22 cellular contexts compared by ENCODE assay signal in genomic region chr14:103129301-103130016, GRCh38. TPM values are rescaled to one million over a fixed set of nuclear protein-coding genes. Genes with fewer than 3 reads are reported as not detected.
DNase-seq lines count a peak whose midpoint lies in the region; ATAC-seq, FAIRE-seq and TF ChIP-seq lines count a peak whose summit lies in the region.
"Had no signal": no experiment of that assay in that cellular context is flagged by ENCODE, and none has a peak within 500 bp of the region (broad histone marks: within the 10 kb centered on the region; RNA-seq: fewer than 3 reads in every experiment).

No MANE protein-coding gene starts in this region.

- H3K4me3 ChIP-seq in HepG2 (replicated peaks in 1 of 3; ENCODE audit: insufficient read depth in 1 of 3, low read depth in 2 of 3, low read length in 3 of 3) (no peak overlapping the region), right lobe of liver (no peak overlapping the region), breast epithelium (no peak overlapping the region)
- no peak overlapping the region for H3K4me3 ChIP-seq in CD8-positive, alpha-beta T cell (ENCODE audit: low read depth, low read length)
- H3K4me3 ChIP-seq: lung, suprapubic skin had no signal

- TF ChIP-seq EP300 in HepG2 (IDR thresholded peaks at IDR 0.05; ENCODE audit: low read depth in 2 of 2, low read length in 2 of 2), result no peak
- no peak for TF ChIP-seq EP300 in HepG2 (CRISPR knock-in tag; IDR thresholded peaks at IDR 0.05; ENCODE audit: borderline replicate concordance)

- no peaks in the 10 kb centered on the region; the same call in 1 of the 2 replicates for H4K20me1 ChIP-seq in HepG2 (ENCODE audit: insufficient read depth, low read length)

- H3K4me1 ChIP-seq in HepG2 (ENCODE audit: insufficient read depth, low read length), result peaks cover 30% of the 10 kb centered on the region
- H3K4me1 ChIP-seq in right lobe of liver, result peaks cover 0 to 30% (median 14%) of the 10 kb centered on the region in 4 donors
- peaks cover 6 to 57% of the 10 kb centered on the region in 2 donors for H3K4me1 ChIP-seq in breast epithelium
- no peaks in the 10 kb centered on the region for H3K4me1 ChIP-seq in CD8-positive, alpha-beta T cell (ENCODE audit: insufficient read depth, low read length)

- DNase-seq in HepG2 (ENCODE audit: low spot score), result no peak
- no peak for DNase-seq in right lobe of liver
- no peak for DNase-seq in breast epithelium (ENCODE audit: low spot score in 2 of 2)
- no peak for DNase-seq in mesothelial cell of epicardium (ENCODE audit: low spot score in 2 of 2, unreplicated experiment in 2 of 2)
- DNase-seq in activated CD4-positive, alpha-beta T cell treated with anti-CD3 and anti-CD28 coated beads, Interleukin-2, amount 10 ng/mL, durations not matched to agents 7 days and 5 days, result no peak
- DNase-seq in CD8-positive, alpha-beta T cell, result no peak
- DNase-seq: activated CD4-positive, alpha-beta T cell treated with anti-CD3 and anti-CD28 coated beads for 48 hours; activated T-cell treated with anti-CD3 and anti-CD28 coated beads for 4 hours; effector CD4-positive, alpha-beta T cell; Kasumi-1; NCI-H1436 treated with DMSO at 0.1 percent for 48 hours; nephron progenitor cell had no signal

- no peak for FAIRE-seq in HepG2 (lab: Jason Lieb, UNC)
- FAIRE-seq: A204.1, G401.6, GM12891 had no signal

- H2AFZ ChIP-seq in HepG2 (ENCODE audit: low read length), result no peak overlapping the region

- H3K27me3 ChIP-seq in HepG2 (ENCODE audit: control insufficient read depth in 1 of 2, insufficient read depth in 2 of 2, low read length in 2 of 2) (peaks cover 7 to 61% of the 10 kb centered on the region in 2 experiments; a peak in 4 of 5 replicates), right lobe of liver (no peaks in the 10 kb centered on the region), breast epithelium (no peaks in the 10 kb centered on the region)
- H3K27me3 ChIP-seq in CD8-positive, alpha-beta T cell (ENCODE audit: insufficient read depth, low read length), result no peaks in the 10 kb centered on the region
- H3K27me3 ChIP-seq: suprapubic skin had no signal

- TF ChIP-seq POLR2A in HepG2 (IDR thresholded peaks at IDR 0.05; ENCODE audit: insufficient read depth in 1 of 2, low read depth in 2 of 2, low read length in 2 of 2) (no peak), right lobe of liver (IDR thresholded peaks at IDR 0.05) (no peak), breast epithelium (IDR thresholded peaks at IDR 0.05) (no peak)

- peaks cover 11% of the 10 kb centered on the region for H3K27me3 Mint-ChIP-seq in mesothelial cell of epicardium (ENCODE audit: low read depth)
- no peaks in the 10 kb centered on the region for H3K27me3 Mint-ChIP-seq in activated CD4-positive, alpha-beta T cell treated with anti-CD3 and anti-CD28 coated beads, Interleukin-2, amount 10 ng/mL, durations not matched to agents 7 days and 5 days
- H3K27me3 Mint-ChIP-seq in CD8-positive, alpha-beta T cell (ENCODE audit: low read depth), result peaks cover 3% of the 10 kb centered on the region

- H3K4me2 ChIP-seq in HepG2 (ENCODE audit: low read depth, low read length), result no peak overlapping the region

- no TSS peak for BruUV-seq in HepG2 (replicated peaks; lab: Mats Ljungman, UMichigan)

- 64% methylated on average over 10 of the region's 12 CpGs for WGBS in HepG2 (ENCODE audit: low lambda C conversion rate)
- 94% methylated on average over 4 of the region's 12 CpGs for WGBS in right lobe of liver (ENCODE audit: insufficient coverage, low coverage, low lambda C conversion rate, missing lambda C conversion rate)

- no peak for ATAC-seq in HepG2
- ATAC-seq in right lobe of liver, result no peak
- ATAC-seq in GM18517 (IDR thresholded peaks at IDR 0.05; ENCODE audit: unreplicated experiment), result no peak
- ATAC-seq in HG03135 (IDR thresholded peaks at IDR 0.05; ENCODE audit: unreplicated experiment), result no peak
- ATAC-seq in CD8-positive, alpha-beta T cell, result no peak
- ATAC-seq: activated naive CD4-positive, alpha-beta T cell treated with anti-CD3 and anti-CD28 coated beads, Interleukin-2, amount 50 U/mL, for 72 hours; right cardiac atrium had no signal

- no peak overlapping the region for H3K9ac ChIP-seq in HepG2 (ENCODE audit: insufficient read depth, low read depth, low read length)

- H3K27ac ChIP-seq in HepG2 (ENCODE audit: extremely low read length, insufficient read depth, low read length) (no peak overlapping the region), right lobe of liver (no peak overlapping the region), breast epithelium (peak overlapping the region; percentile 86 to 92)
- H3K27ac ChIP-seq in CD8-positive, alpha-beta T cell (ENCODE audit: low read depth, low read length), result no peak overlapping the region

- H3K27ac Mint-ChIP-seq in mesothelial cell of epicardium, result peak overlapping the region; percentile 3
- no peak overlapping the region for H3K27ac Mint-ChIP-seq in activated CD4-positive, alpha-beta T cell treated with anti-CD3 and anti-CD28 coated beads, Interleukin-2, amount 10 ng/mL, durations not matched to agents 7 days and 5 days
- no peak overlapping the region for H3K27ac Mint-ChIP-seq in CD8-positive, alpha-beta T cell
- H3K27ac Mint-ChIP-seq: activated naive CD4-positive, alpha-beta T cell treated with anti-CD3 and anti-CD28 coated beads, Interleukin-2, amount 50 U/mL, for 72 hours; nephron progenitor cell had no signal

- no peaks in the 10 kb centered on the region for H3K9me3 Mint-ChIP-seq in mesothelial cell of epicardium
- H3K9me3 Mint-ChIP-seq in activated CD4-positive, alpha-beta T cell treated with anti-CD3 and anti-CD28 coated beads, Interleukin-2, amount 10 ng/mL, durations not matched to agents 7 days and 5 days, result no peaks in the 10 kb centered on the region
- H3K9me3 Mint-ChIP-seq in CD8-positive, alpha-beta T cell, result no peaks in the 10 kb centered on the region
- H3K9me3 Mint-ChIP-seq: activated naive CD4-positive, alpha-beta T cell treated with anti-CD3 and anti-CD28 coated beads, Interleukin-2, amount 50 U/mL, for 72 hours; nephron progenitor cell had no signal

- H3K4me1 Mint-ChIP-seq in mesothelial cell of epicardium, result peaks cover 58% of the 10 kb centered on the region
- no peaks in the 10 kb centered on the region for H3K4me1 Mint-ChIP-seq in activated CD4-positive, alpha-beta T cell treated with anti-CD3 and anti-CD28 coated beads, Interleukin-2, amount 10 ng/mL, durations not matched to agents 7 days and 5 days
- no peaks in the 10 kb centered on the region for H3K4me1 Mint-ChIP-seq in CD8-positive, alpha-beta T cell (ENCODE audit: low read depth)

- no peak for TF ChIP-seq RAD21 in HepG2 (CRISPR knock-in tag; IDR thresholded peaks at IDR 0.05)

- POLR2A ChIA-PET in HepG2 (lab: Yijun Ruan, JAX), result no interaction called here
- POLR2A ChIA-PET in activated CD4-positive, alpha-beta T cell treated with anti-CD3 and anti-CD28 coated beads, Interleukin-2, amount 10 ng/mL, durations not matched to agents 7 days and 5 days (lab: Charles Lee), result no interaction called here
- POLR2A ChIA-PET in CD8-positive, alpha-beta T cell (lab: Charles Lee), result no interaction called here

- H3K9me3 ChIP-seq in HepG2 (ENCODE audit: low read length) (no peaks in the 10 kb centered on the region), right lobe of liver (no peaks in the 10 kb centered on the region), breast epithelium (no peaks in the 10 kb centered on the region)
- H3K9me3 ChIP-seq in CD8-positive, alpha-beta T cell (ENCODE audit: low read length), result no peaks in the 10 kb centered on the region
- H3K9me3 ChIP-seq: suprapubic skin had no signal

- H3K36me3 Mint-ChIP-seq in mesothelial cell of epicardium, result peaks cover 9% of the 10 kb centered on the region
- no peaks in the 10 kb centered on the region for H3K36me3 Mint-ChIP-seq in activated CD4-positive, alpha-beta T cell treated with anti-CD3 and anti-CD28 coated beads, Interleukin-2, amount 10 ng/mL, durations not matched to agents 7 days and 5 days (ENCODE audit: low read depth)
- no peaks in the 10 kb centered on the region for H3K36me3 Mint-ChIP-seq in CD8-positive, alpha-beta T cell
- H3K36me3 Mint-ChIP-seq: activated naive CD4-positive, alpha-beta T cell treated with anti-CD3 and anti-CD28 coated beads, Interleukin-2, amount 50 U/mL, for 72 hours had no signal

- intact Hi-C loops in HepG2 (cut with micrococcal nuclease; ENCODE audit: unreplicated experiment) (no loop called here), right lobe of liver (cut with DNase I) (no loop called here), breast epithelium (cut with DNase I; ENCODE audit: low total_unique reads) (no loop called here)
- intact Hi-C loops in CD8-positive, alpha-beta T cell (cut with DNase I, micrococcal nuclease), result no loop called here

- TF ChIP-seq CTCF in HepG2 (CRISPR knock-in tag; IDR thresholded peaks at IDR 0.05) (no peak), right lobe of liver (IDR thresholded peaks at IDR 0.05) (no peak), breast epithelium (IDR thresholded peaks at IDR 0.05) (no peak), mesothelial cell of epicardium (IDR thresholded peaks at IDR 0.05; ENCODE audit: unreplicated experiment) (no peak)
- TF ChIP-seq CTCF in CD8-positive, alpha-beta T cell (IDR thresholded peaks at IDR 0.05), result no peak

- no peaks in the 10 kb centered on the region for H3K36me3 ChIP-seq in HepG2 (replicated peaks in 1 of 2; ENCODE audit: control insufficient read depth in 1 of 2, insufficient read depth in 2 of 2, low read length in 2 of 2)
- H3K36me3 ChIP-seq in right lobe of liver, result peaks cover 0 to 11% (median 0%) of the 10 kb centered on the region in 4 donors
- H3K36me3 ChIP-seq in breast epithelium, result no peaks in the 10 kb centered on the region
- no peaks in the 10 kb centered on the region for H3K36me3 ChIP-seq in CD8-positive, alpha-beta T cell (ENCODE audit: insufficient read depth, low read length)

- CTCF ChIA-PET in HepG2 (lab: Yijun Ruan, JAX; ENCODE audit: low intra/inter-chr PET ratio, low total read pairs), result no interaction called here
- CTCF ChIA-PET in activated CD4-positive, alpha-beta T cell treated with anti-CD3 and anti-CD28 coated beads, Interleukin-2, amount 10 ng/mL, durations not matched to agents 7 days and 5 days (lab: Charles Lee), result interaction anchor here (0.5 to 0.6 kb wide), 4 partner anchors 71 to 962 kb away, joined by 3 to 5 read pairs (median 4); no protein-coding TSS in a partner anchor
- CTCF ChIA-PET in CD8-positive, alpha-beta T cell (lab: Charles Lee), result interaction anchor here (1.2 kb wide), 1 partner anchor 25 kb away, joined by 3 read pairs; no protein-coding TSS in a partner anchor

- in situ Hi-C loops in HepG2 (cut with HindIII; ENCODE audit: extremely low pct_ligation_motif_present, low pct_unique_long_range_greater_than_20kb), result no loop called here

- H3K79me2 ChIP-seq in HepG2 (ENCODE audit: insufficient read depth, low read length), result no peaks in the 10 kb centered on the region

- H3K4me3 Mint-ChIP-seq in mesothelial cell of epicardium, result no peak overlapping the region
- no peak overlapping the region for H3K4me3 Mint-ChIP-seq in activated CD4-positive, alpha-beta T cell treated with anti-CD3 and anti-CD28 coated beads, Interleukin-2, amount 10 ng/mL, durations not matched to agents 7 days and 5 days
- no peak overlapping the region for H3K4me3 Mint-ChIP-seq in CD8-positive, alpha-beta T cell
- H3K4me3 Mint-ChIP-seq: nephron progenitor cell had no signal

RNA-seq across cellular contexts. Expression of gene TNFAIP2, which starts 6.2 kb away (rescaled TPM):
- total RNA-seq in HepG2 (2016; rRNA removed; fragmentation: Illumina TruSeq; extraction: Trizol) (0.45 and 0.46 TPM in 2 replicates), right lobe of liver (100 to 1,000 TPM in 1 of 6 experiments, 10 to 100 TPM in 5; 23.2 to 122 (median 32.6) TPM), breast epithelium (10 to 100 TPM; 43.6 to 76.5 (median 60.0) TPM), mesothelial cell of epicardium (101 to 119 TPM (median 108 TPM) in 3 replicates)
- not detected in 2 replicates for total RNA-seq in HepG2 (2016; cell fraction: cytosol; rRNA removed; fragmentation: Illumina TruSeq; extraction: Trizol; ENCODE audit: low read depth)
- 0.45 and 0.67 TPM in 2 replicates for total RNA-seq in HepG2 (2016; cell fraction: insoluble cytoplasmic fraction; rRNA removed; fragmentation: Illumina TruSeq; extraction: Trizol)
- 0.31 and 0.40 TPM in 2 replicates for total RNA-seq in HepG2 (2016; cell fraction: membrane; rRNA removed; fragmentation: Illumina TruSeq; extraction: Trizol)
- total RNA-seq in HepG2 (2016; cell fraction: nucleus; rRNA removed; fragmentation: Illumina TruSeq; extraction: Trizol), result 0.34 and 0.94 TPM in 2 replicates
- 0.91 and 1.5 TPM in 2 replicates for polyA plus RNA-seq in HepG2 (2011; rRNA removed)
- polyA plus RNA-seq in HepG2 (2011; cell fraction: cytosol; rRNA removed), result 0.28 and 0.81 TPM in 2 replicates
- polyA plus RNA-seq in HepG2 (2011; cell fraction: nucleus; rRNA removed), result 7.5 and 18.0 TPM in 2 replicates
- polyA plus RNA-seq in HepG2 (2012), result 0.36 and 0.61 TPM in 2 replicates
- polyA plus RNA-seq in HepG2 (2016; cell fraction: cytosol; fragmentation: Illumina TruSeq; extraction: Trizol; ENCODE audit: low read depth), result not detected in 2 replicates
- 0.16 and 0.42 TPM in 2 replicates for polyA plus RNA-seq in HepG2 (2016; cell fraction: insoluble cytoplasmic fraction; fragmentation: Illumina TruSeq; extraction: Trizol; ENCODE audit: low read depth)
- polyA plus RNA-seq in HepG2 (2016; cell fraction: membrane; fragmentation: Illumina TruSeq; extraction: Trizol; ENCODE audit: low read depth), result 0.18 and 0.23 TPM in 2 replicates
- polyA plus RNA-seq in HepG2 (2016; cell fraction: nucleus; fragmentation: Illumina TruSeq; extraction: Trizol; ENCODE audit: insufficient read depth, low read depth), result 0.83 and 1.8 TPM in 2 replicates
- 2.4 and 123 TPM in 2 replicates for polyA minus RNA-seq in HepG2 (2011; rRNA and poly(A)+ RNA removed; ENCODE audit: low replicate concordance)
- 0.79 and 1.2 TPM in 2 replicates for polyA minus RNA-seq in HepG2 (2011; cell fraction: cytosol; rRNA and poly(A)+ RNA removed)
- polyA minus RNA-seq in HepG2 (2011; cell fraction: nucleus; rRNA and poly(A)+ RNA removed), result 1.5 and 2.1 TPM in 2 replicates
- total RNA-seq in activated CD4-positive, alpha-beta T cell treated with anti-CD3 and anti-CD28 coated beads, Interleukin-2, amount 10 ng/mL, durations not matched to agents 7 days and 5 days, result under 1 TPM in 1 of 2 experiments, not detected in 1; 0.60 TPM
- total RNA-seq in CD8-positive, alpha-beta T cell, result under 1 TPM; 0.44 to 0.90 TPM
- total RNA-seq: SK-MEL-5 had no signal

RNA-seq across cellular contexts. Expression of gene EXOC3L4, which starts 34.9 kb away (rescaled TPM):
- 11.3 and 27.0 TPM in 2 replicates for total RNA-seq in HepG2 (2016; rRNA removed; fragmentation: Illumina TruSeq; extraction: Trizol)
- total RNA-seq in HepG2 (2016; cell fraction: cytosol; rRNA removed; fragmentation: Illumina TruSeq; extraction: Trizol; ENCODE audit: low read depth), result 6.3 and 6.7 TPM in 2 replicates
- 9.0 and 28.6 TPM in 2 replicates for total RNA-seq in HepG2 (2016; cell fraction: insoluble cytoplasmic fraction; rRNA removed; fragmentation: Illumina TruSeq; extraction: Trizol)
- 11.1 and 11.5 TPM in 2 replicates for total RNA-seq in HepG2 (2016; cell fraction: membrane; rRNA removed; fragmentation: Illumina TruSeq; extraction: Trizol)
- 32.0 and 33.7 TPM in 2 replicates for total RNA-seq in HepG2 (2016; cell fraction: nucleus; rRNA removed; fragmentation: Illumina TruSeq; extraction: Trizol)
- 11.8 and 21.2 TPM in 2 replicates for polyA plus RNA-seq in HepG2 (2011; rRNA removed)
- polyA plus RNA-seq in HepG2 (2011; cell fraction: cytosol; rRNA removed), result 10.4 and 15.5 TPM in 2 replicates
- polyA plus RNA-seq in HepG2 (2011; cell fraction: nucleus; rRNA removed), result 157 and 161 TPM in 2 replicates
- 12.5 and 20.1 TPM in 2 replicates for polyA plus RNA-seq in HepG2 (2012)
- polyA plus RNA-seq in HepG2 (2016; cell fraction: cytosol; fragmentation: Illumina TruSeq; extraction: Trizol; ENCODE audit: low read depth), result 4.1 and 4.2 TPM in 2 replicates
- 7.6 and 10.6 TPM in 2 replicates for polyA plus RNA-seq in HepG2 (2016; cell fraction: insoluble cytoplasmic fraction; fragmentation: Illumina TruSeq; extraction: Trizol; ENCODE audit: low read depth)
- 6.1 and 7.1 TPM in 2 replicates for polyA plus RNA-seq in HepG2 (2016; cell fraction: membrane; fragmentation: Illumina TruSeq; extraction: Trizol; ENCODE audit: low read depth)
- 105 and 107 TPM in 2 replicates for polyA plus RNA-seq in HepG2 (2016; cell fraction: nucleus; fragmentation: Illumina TruSeq; extraction: Trizol; ENCODE audit: insufficient read depth, low read depth)
- 0.28 and 10.1 TPM in 2 replicates for polyA minus RNA-seq in HepG2 (2011; rRNA and poly(A)+ RNA removed; ENCODE audit: low replicate concordance)
- polyA minus RNA-seq in HepG2 (2011; cell fraction: cytosol; rRNA and poly(A)+ RNA removed), result 3.4 and 5.3 TPM in 2 replicates
- polyA minus RNA-seq in HepG2 (2011; cell fraction: nucleus; rRNA and poly(A)+ RNA removed), result 24.7 and 29.2 TPM in 2 replicates
- total RNA-seq in right lobe of liver, result 10 to 100 TPM; 34.2 to 87.1 (median 48.1) TPM
- total RNA-seq in breast epithelium, result 1 to 10 TPM in 1 of 3 donors, under 1 TPM in 1, not detected in 1; 0.66 to 1.0 TPM
- total RNA-seq in mesothelial cell of epicardium, result 0.18 TPM in 1 of 3 replicates, not detected in the others
- total RNA-seq in activated CD4-positive, alpha-beta T cell treated with anti-CD3 and anti-CD28 coated beads, Interleukin-2, amount 10 ng/mL, durations not matched to agents 7 days and 5 days, result not detected
- not detected for total RNA-seq in CD8-positive, alpha-beta T cell
- total RNA-seq: activated naive CD4-positive, alpha-beta T cell treated with anti-CD3 and anti-CD28 coated beads, Interleukin-2, amount 50 U/mL, for 72 hours; SK-MEL-5 had no signal

RNA-seq across cellular contexts. Expression of gene LBHD2, which starts 45.4 kb away (rescaled TPM):
- total RNA-seq in HepG2 (2016; rRNA removed; fragmentation: Illumina TruSeq; extraction: Trizol) (0.72 and 1.00 TPM in 2 replicates), right lobe of liver (not detected), breast epithelium (not detected), mesothelial cell of epicardium (not detected in 3 replicates)
- total RNA-seq in HepG2 (2016; cell fraction: cytosol; rRNA removed; fragmentation: Illumina TruSeq; extraction: Trizol; ENCODE audit: low read depth), result 2.3 and 2.8 TPM in 2 replicates
- 0.37 and 0.39 TPM in 2 replicates for total RNA-seq in HepG2 (2016; cell fraction: insoluble cytoplasmic fraction; rRNA removed; fragmentation: Illumina TruSeq; extraction: Trizol)
- total RNA-seq in HepG2 (2016; cell fraction: membrane; rRNA removed; fragmentation: Illumina TruSeq; extraction: Trizol), result 1.1 and 4.0 TPM in 2 replicates
- not detected in 2 replicates for total RNA-seq in HepG2 (2016; cell fraction: nucleus; rRNA removed; fragmentation: Illumina TruSeq; extraction: Trizol)
- polyA plus RNA-seq in HepG2 (2011; rRNA removed), result 0.67 and 0.95 TPM in 2 replicates
- polyA plus RNA-seq in HepG2 (2011; cell fraction: cytosol; rRNA removed), result 0.85 and 2.1 TPM in 2 replicates
- 0.64 and 1.0 TPM in 2 replicates for polyA plus RNA-seq in HepG2 (2011; cell fraction: nucleus; rRNA removed)
- polyA plus RNA-seq in HepG2 (2012), result 0.40 and 0.72 TPM in 2 replicates
- polyA plus RNA-seq in HepG2 (2016; cell fraction: cytosol; fragmentation: Illumina TruSeq; extraction: Trizol; ENCODE audit: low read depth), result 2.9 and 3.8 TPM in 2 replicates
- polyA plus RNA-seq in HepG2 (2016; cell fraction: insoluble cytoplasmic fraction; fragmentation: Illumina TruSeq; extraction: Trizol; ENCODE audit: low read depth), result 0.36 and 0.88 TPM in 2 replicates
- polyA plus RNA-seq in HepG2 (2016; cell fraction: membrane; fragmentation: Illumina TruSeq; extraction: Trizol; ENCODE audit: low read depth), result 0.86 and 1.1 TPM in 2 replicates
- polyA plus RNA-seq in HepG2 (2016; cell fraction: nucleus; fragmentation: Illumina TruSeq; extraction: Trizol; ENCODE audit: insufficient read depth, low read depth), result 0.73 and 0.75 TPM in 2 replicates
- polyA minus RNA-seq in HepG2 (2011; rRNA and poly(A)+ RNA removed; ENCODE audit: low replicate concordance), result 0.30 TPM in 1 of 2 replicates, not detected in the other
- polyA minus RNA-seq in HepG2 (2011; cell fraction: cytosol; rRNA and poly(A)+ RNA removed), result not detected in 2 replicates
- not detected in 2 replicates for polyA minus RNA-seq in HepG2 (2011; cell fraction: nucleus; rRNA and poly(A)+ RNA removed)
- not detected for total RNA-seq in activated CD4-positive, alpha-beta T cell treated with anti-CD3 and anti-CD28 coated beads, Interleukin-2, amount 10 ng/mL, durations not matched to agents 7 days and 5 days
- total RNA-seq in CD8-positive, alpha-beta T cell, result not detected
- total RNA-seq: activated naive CD4-positive, alpha-beta T cell treated with anti-CD3 and anti-CD28 coated beads, Interleukin-2, amount 50 U/mL, for 72 hours; lung; right cardiac atrium; SK-MEL-5; suprapubic skin had no signal
- polyA plus RNA-seq: right cardiac atrium had no signal

Comparison
In these comparisons a context has a peak if more than half of its experiments do, and no peak if none do; other contexts are left out.
1. RNA of gene TNFAIP2, which starts 6.2 kb away (total RNA-seq): 101 to 119 TPM in mesothelial cell of epicardium, 43.6 to 76.5 TPM in breast epithelium and 23.2 to 122 TPM in right lobe of liver; 0.44 to 0.90 TPM in CD8-positive, alpha-beta T cell, 0.60 TPM in activated CD4-positive, alpha-beta T cell treated with anti-CD3 and anti-CD28 coated beads, Interleukin-2, amount 10 ng/mL, durations not matched to agents 7 days and 5 days and 0.31 to 0.94 TPM in HepG2; every median in the first group is over 10 times any median in the second.
2. H3K27ac ChIP-seq: peak in breast epithelium (2 of 2); none in HepG2 (single experiment), right lobe of liver (0 of 3) and CD8-positive, alpha-beta T cell (single experiment).